In the genomic region with DNA sequence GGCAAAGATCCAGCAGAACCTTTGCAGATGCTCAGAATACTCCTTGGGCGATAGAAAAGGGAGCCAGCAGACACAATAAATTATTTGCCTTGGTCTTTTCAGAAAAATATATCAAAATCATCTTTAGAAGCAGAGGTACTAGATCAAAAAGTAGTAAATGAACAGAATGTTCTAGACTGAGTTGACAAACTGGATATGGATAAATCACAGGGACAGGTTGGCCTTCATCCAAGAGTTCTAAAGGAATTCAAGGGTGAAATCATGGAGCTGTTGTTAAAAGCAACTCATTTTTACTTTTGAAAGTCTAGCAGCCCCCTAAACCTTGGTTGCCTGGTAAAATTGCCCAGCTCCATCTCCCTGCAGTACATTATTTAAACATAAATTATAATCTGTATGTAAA, we compare ENCODE assay signal across 23 cellular contexts.
A peak's percentile ranks its signal among the peaks of the same experiment; 100 is the strongest.
DNase-seq lines count a peak whose midpoint lies in the region; ATAC-seq and TF ChIP-seq lines count a peak whose summit lies in the region.
"Had no signal": no experiment of that assay in that cellular context is flagged by ENCODE, and none has a peak within 500 bp of the region (broad histone marks: within the 10 kb centered on the region; RNA-seq: fewer than 3 reads in every experiment).

No MANE protein-coding gene starts in this region.

- H3K4me3 ChIP-seq in fibroblast of the aortic adventitia (ENCODE audit: low read depth, low read length) (no peak overlapping the region), thoracic aorta (peak overlapping the region; percentile 22)
- H3K4me3 ChIP-seq: cardiac muscle cell, K562, mucosa of descending colon had no signal

- DNase-seq in astrocyte of the hippocampus (ENCODE audit: low read depth, low spot score) (peak; percentile 71), fibroblast of the aortic adventitia (ENCODE audit: low read depth) (peak; percentile 59), thoracic aorta (ENCODE audit: low spot score) (peak; percentile 26), C1 segment of cervical spinal cord (lab: John Stamatoyannopoulos, UW) (no peak)
- DNase-seq: activated CD4-positive, CD25-positive, alpha-beta regulatory T cell; activated T-cell treated with anti-CD3 and anti-CD28 coated beads, Interleukin-2, amount 50 U/mL, for 48 hours; hippocampal formation; kidney; mucosa of descending colon; NCI-H1092; NCI-H2029 treated with DMSO at 0.1 percent for 48 hours; NCI-H510A; retina; stimulated activated naive CD8-positive, alpha-beta T cell treated with anti-CD3 and anti-CD28 coated beads, Interleukin-15, Interleukin-2, amounts not matched to agents 100 U/mL and 50 U/mL, for 24 hours had no signal

- ATAC-seq in thoracic aorta (ENCODE audit: insufficient number of reproducible peaks, low FRiP score, low read depth) = no peak
- ATAC-seq in HG03139 (IDR thresholded peaks at IDR 0.05; ENCODE audit: unreplicated experiment) = no peak
- ATAC-seq in GM21447 (IDR thresholded peaks at IDR 0.05; ENCODE audit: unreplicated experiment) = no peak
- ATAC-seq: HCT116; K562; mucosa of descending colon; Right ventricle myocardium inferior; stimulated activated naive CD8-positive, alpha-beta T cell treated with anti-CD3 and anti-CD28 coated beads, Interleukin-15, Interleukin-2, amounts not matched to agents 100 U/mL and 50 U/mL, for 24 hours had no signal

- TF ChIP-seq CTCF in fibroblast of the aortic adventitia (IDR thresholded peaks at IDR 0.05; ENCODE audit: insufficient read depth, low read length) (no peak), thoracic aorta (IDR thresholded peaks at IDR 0.05) (no peak)

- no peaks in the 10 kb centered on the region for H3K9me3 ChIP-seq in thoracic aorta
- H3K9me3 ChIP-seq: mucosa of descending colon, neutrophil had no signal

- no peak for TF ChIP-seq EP300 in Ishikawa (IDR thresholded peaks at IDR 0.05; ENCODE audit: borderline replicate concordance)

- no peak for TF ChIP-seq RAD21 in Ishikawa (IDR thresholded peaks at IDR 0.05; ENCODE audit: low read depth)

- H3K4me1 ChIP-seq in thoracic aorta (ENCODE audit: control insufficient read depth in 1 of 2, low read depth in 2 of 2) = peaks cover 47 to 79% of the 10 kb centered on the region in 2 donors

- H3K27me3 ChIP-seq in thoracic aorta (replicated peaks; ENCODE audit: insufficient read depth) = no peaks in the 10 kb centered on the region
- H3K27me3 ChIP-seq: cardiac muscle cell, neutrophil had no signal

- H3K36me3 ChIP-seq in thoracic aorta = no peaks in the 10 kb centered on the region
- H3K36me3 ChIP-seq: cardiac muscle cell, neutrophil had no signal

- peak overlapping the region; percentile 82 to 86 for H3K27ac ChIP-seq in thoracic aorta
- H3K27ac ChIP-seq: cardiac muscle cell, HL-60, neutrophil had no signal

TF ChIP-seq in Ishikawa, 13 proteins besides CTCF, POLR2A, EP300 and RAD21:
- TF ChIP-seq CEBPB (IDR thresholded peaks at IDR 0.05) (0 out of 2 replicates have a peak, but pooled peaks have one; percentile 19), TAF1 (IDR thresholded peaks at IDR 0.05; ENCODE audit: low read depth) (no peak), NFIC (IDR thresholded peaks at IDR 0.05) (peak; percentile 89)

Comparison
In these comparisons a context has a peak if more than half of its experiments do, and no peak if none do; other contexts are left out.
1. DNase-seq: peak in astrocyte of the hippocampus (single experiment), fibroblast of the aortic adventitia (single experiment) and thoracic aorta (single experiment); none in C1 segment of cervical spinal cord (0 of 14).